ENCODE assay signal across 8 cellular contexts in the genomic region with DNA sequence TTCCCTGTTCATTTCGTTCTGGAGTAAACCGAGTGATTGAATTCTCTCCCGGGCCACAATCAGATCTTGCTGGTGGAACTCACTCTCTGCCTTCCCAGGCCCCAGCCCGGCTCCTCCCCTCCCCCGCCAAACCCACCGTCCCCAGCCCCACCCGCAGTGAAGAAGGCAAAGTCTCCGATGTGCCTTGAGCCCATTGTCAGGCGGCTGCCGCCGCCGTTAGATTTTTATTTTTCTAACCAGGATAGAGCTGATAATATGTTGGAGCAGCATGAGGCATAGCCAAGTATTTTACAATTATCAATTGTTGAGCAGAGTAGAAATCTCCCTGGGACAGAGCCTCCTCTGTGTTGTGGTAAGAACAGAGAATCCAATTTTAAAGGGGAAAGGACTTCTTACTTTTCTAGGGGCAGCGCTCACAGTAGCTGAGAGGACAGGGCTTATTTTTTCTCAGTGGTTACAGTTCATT. TPM values are rescaled to one million over a fixed set of nuclear protein-coding genes. Genes with fewer than 3 reads are reported as not detected.
DNase-seq lines count a peak whose midpoint lies in the region; ATAC-seq lines count a peak whose summit lies in the region.

No MANE protein-coding gene starts in this region.

- peak overlapping the region; percentile 98 for H3K27ac Mint-ChIP-seq in activated naive CD8-positive, alpha-beta T cell treated with anti-CD3 and anti-CD28 coated beads, Interleukin-2, amount 10 ng/mL, durations not matched to agents 7 days and 5 days

- DNase-seq in COLO668 (lab: John Stamatoyannopoulos, UW; ENCODE audit: unreplicated experiment): peak; percentile 25
- no peak for DNase-seq in Jurkat, Clone E6-1 (ENCODE audit: low read depth, low spot score)
- no peak for DNase-seq in activated naive CD8-positive, alpha-beta T cell treated with anti-CD3 and anti-CD28 coated beads, Interleukin-2, amount 10 ng/mL, durations not matched to agents 7 days and 5 days

- no peaks in the 10 kb centered on the region for H3K27me3 Mint-ChIP-seq in activated naive CD8-positive, alpha-beta T cell treated with anti-CD3 and anti-CD28 coated beads, Interleukin-2, amount 10 ng/mL, durations not matched to agents 7 days and 5 days

- no peaks in the 10 kb centered on the region for H3K9me3 Mint-ChIP-seq in activated naive CD8-positive, alpha-beta T cell treated with anti-CD3 and anti-CD28 coated beads, Interleukin-2, amount 10 ng/mL, durations not matched to agents 7 days and 5 days

- peak overlapping the region; percentile 94 for H3K4me3 ChIP-seq in Jurkat, Clone E6-1 (ENCODE audit: low read length)
- H3K4me3 ChIP-seq in iPS-11a (ENCODE audit: low read depth, low read length) (peak overlapping the region; percentile 100), skin epidermis (peak overlapping the region; percentile 48 to 70 (median 55))

- H3K36me3 Mint-ChIP-seq in activated naive CD8-positive, alpha-beta T cell treated with anti-CD3 and anti-CD28 coated beads, Interleukin-2, amount 10 ng/mL, durations not matched to agents 7 days and 5 days: peaks cover 23% of the 10 kb centered on the region

- H3K4me1 Mint-ChIP-seq in activated naive CD8-positive, alpha-beta T cell treated with anti-CD3 and anti-CD28 coated beads, Interleukin-2, amount 10 ng/mL, durations not matched to agents 7 days and 5 days: peaks cover 39% of the 10 kb centered on the region

- H3K27ac ChIP-seq in skin epidermis: peak overlapping the region in 7 of 21 experiments; percentile 0 to 82 (median 27)

- no peak for ATAC-seq in activated naive CD8-positive, alpha-beta T cell treated with anti-CD3 and anti-CD28 coated beads, Interleukin-2, amount 10 ng/mL, durations not matched to agents 7 days and 5 days (ENCODE audit: low read depth)
- ATAC-seq in HG03521 (IDR thresholded peaks at IDR 0.05; ENCODE audit: unreplicated experiment) (no peak), GM21390 (IDR thresholded peaks at IDR 0.05; ENCODE audit: unreplicated experiment) (no peak), GM18511 (IDR thresholded peaks at IDR 0.05; ENCODE audit: unreplicated experiment) (no peak)

- POLR2A ChIA-PET in activated naive CD8-positive, alpha-beta T cell treated with anti-CD3 and anti-CD28 coated beads, Interleukin-2, amount 10 ng/mL, durations not matched to agents 7 days and 5 days (lab: Charles Lee): interaction anchor here (0.6 to 2.8 kb wide), 9 partner anchors 9 to 62 kb away, joined by 3 to 24 read pairs (median 5); a partner anchor contains a TSS

- H3K4me3 Mint-ChIP-seq in activated naive CD8-positive, alpha-beta T cell treated with anti-CD3 and anti-CD28 coated beads, Interleukin-2, amount 10 ng/mL, durations not matched to agents 7 days and 5 days: peak overlapping the region; percentile 96

RNA-seq across cellular contexts. Expression of a gene that starts 1.2 kb away (rescaled TPM):
- polyA plus RNA-seq in Jurkat, Clone E6-1 (2012; ENCODE audit: insufficient read depth, insufficient read length): 161 TPM
- 10 to 100 TPM; 71.9 to 78.9 TPM for total RNA-seq in activated naive CD8-positive, alpha-beta T cell treated with anti-CD3 and anti-CD28 coated beads, Interleukin-2, amount 10 ng/mL, durations not matched to agents 7 days and 5 days
